ENCODE assay signal across 8 cellular contexts in the genomic region with DNA sequence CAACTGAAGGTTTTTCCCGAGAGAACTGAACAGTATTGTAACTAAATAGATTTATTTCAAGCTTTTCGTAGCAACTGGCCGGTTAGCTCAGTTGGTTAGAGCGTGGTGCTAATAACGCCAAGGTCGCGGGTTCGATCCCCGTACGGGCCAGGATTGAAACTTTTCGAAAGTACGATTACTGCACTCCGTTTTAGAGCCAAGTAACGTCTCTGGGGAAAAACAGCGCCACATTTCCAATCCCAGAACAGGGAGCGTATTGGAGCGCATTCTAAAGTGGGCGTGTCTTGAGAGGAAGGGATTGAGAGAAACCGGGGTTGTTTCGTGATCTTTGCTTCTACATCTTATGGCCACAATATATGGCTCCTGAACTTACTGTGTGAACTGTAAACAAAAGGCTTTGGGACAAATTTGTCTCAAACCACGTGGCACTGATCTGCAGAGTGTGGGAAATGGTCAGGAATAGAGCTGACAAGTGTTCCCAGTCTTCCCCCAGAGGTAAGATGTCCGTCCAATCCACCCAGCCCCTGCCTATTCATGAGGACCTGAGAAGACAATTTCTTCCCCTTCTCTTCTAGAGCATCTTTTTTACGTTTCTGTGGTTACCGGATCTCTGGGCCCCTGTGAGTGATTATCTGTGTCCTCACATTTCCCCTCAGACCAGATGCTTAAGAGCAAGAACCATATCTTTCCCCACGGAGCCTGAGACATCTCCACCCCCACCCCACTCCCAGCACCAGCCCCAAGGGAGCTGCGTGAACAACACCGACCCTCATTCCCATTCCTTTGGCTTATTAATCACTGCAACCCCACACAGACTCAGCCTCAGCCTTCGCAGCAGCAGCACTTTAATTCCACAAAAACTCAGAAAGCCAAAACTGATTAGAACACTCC. TPM values are rescaled to one million over a fixed set of nuclear protein-coding genes. Genes with fewer than 3 reads are reported as not detected.
DNase-seq lines count a peak whose midpoint lies in the region; ATAC-seq and TF ChIP-seq lines count a peak whose summit lies in the region.

No MANE protein-coding gene starts in this region.

- no peak overlapping the region for H3K27ac Mint-ChIP-seq in activated T-helper 1 cell treated with anti-CD3 and anti-CD28 coated beads, Interleukin-12 subunit alpha, Interleukin-12 subunit beta, Interleukin-2, Interleukin-4 antibody, amounts not matched to agents 30 ng/mL and 10 ng/mL and 1 ng/mL, durations not matched to agents 14 hours and 24 hours and 36 hours
- H3K27ac Mint-ChIP-seq in naive thymus-derived CD4-positive, alpha-beta T cell = no peak overlapping the region

- peak overlapping the region; percentile 95 for H3K4me2 ChIP-seq in BLaER1

- CTCF ChIA-PET in naive thymus-derived CD4-positive, alpha-beta T cell (lab: Charles Lee) = interaction anchor here (0.5 to 6.8 kb wide), 19 partner anchors 10 to 198 kb away, joined by 3 to 33 read pairs (median 3); a partner anchor contains a TSS

- peak; percentile 25; the same call in 1 of the 2 replicates for TF ChIP-seq CTCF in LNCaP clone FGC (IDR thresholded peaks at IDR 0.05; ENCODE audit: control insufficient read depth, extremely low read depth, insufficient read depth)
- no peak for TF ChIP-seq CTCF in fibroblast of pulmonary artery (IDR thresholded peaks at IDR 0.05; ENCODE audit: low read length, missing control alignments)

- no peaks in the 10 kb centered on the region for H3K27me3 Mint-ChIP-seq in activated T-helper 1 cell treated with anti-CD3 and anti-CD28 coated beads, Interleukin-12 subunit alpha, Interleukin-12 subunit beta, Interleukin-2, Interleukin-4 antibody, amounts not matched to agents 30 ng/mL and 10 ng/mL and 1 ng/mL, durations not matched to agents 14 hours and 24 hours and 36 hours (ENCODE audit: insufficient read depth)
- peaks cover 0 to 7% (median 0%) of the 10 kb centered on the region in 5 donors for H3K27me3 Mint-ChIP-seq in naive thymus-derived CD4-positive, alpha-beta T cell

- H3K4me3 ChIP-seq in BLaER1 (peak overlapping the region; percentile 86), LNCaP clone FGC (ENCODE audit: low read depth, low read length) (peak overlapping the region; percentile 92), fibroblast of pulmonary artery (replicated peaks; ENCODE audit: low read depth, low read length) (peak overlapping the region; percentile 91)
- H3K4me3 ChIP-seq in naive thymus-derived CD4-positive, alpha-beta T cell (ENCODE audit: low read length) = peak overlapping the region; percentile 91

- H3K9me3 ChIP-seq in BLaER1 = no peaks in the 10 kb centered on the region
- no peaks in the 10 kb centered on the region for H3K9me3 ChIP-seq in naive thymus-derived CD4-positive, alpha-beta T cell (ENCODE audit: control insufficient read depth in 2 of 3, low read length in 3 of 3)

- no peaks in the 10 kb centered on the region for H3K9me3 Mint-ChIP-seq in activated T-helper 1 cell treated with anti-CD3 and anti-CD28 coated beads, Interleukin-12 subunit alpha, Interleukin-12 subunit beta, Interleukin-2, Interleukin-4 antibody, amounts not matched to agents 30 ng/mL and 10 ng/mL and 1 ng/mL, durations not matched to agents 14 hours and 24 hours and 36 hours
- peaks cover 0 to 4% (median 0%) of the 10 kb centered on the region in 11 donors for H3K9me3 Mint-ChIP-seq in naive thymus-derived CD4-positive, alpha-beta T cell

- peak overlapping the region; percentile 90 for H3K27ac ChIP-seq in BLaER1
- H3K27ac ChIP-seq in naive thymus-derived CD4-positive, alpha-beta T cell (ENCODE audit: low read depth, low read length) = peak overlapping the region; percentile 87

- POLR2A ChIA-PET in naive thymus-derived CD4-positive, alpha-beta T cell (lab: Charles Lee) = interaction anchor here (0.6 to 25.9 kb wide), 24 partner anchors 12 to 182 kb away, joined by 3 to 820 read pairs (median 11); a partner anchor contains a TSS

- H3K4me1 ChIP-seq in BLaER1 = peaks cover 43% of the 10 kb centered on the region
- H3K4me1 ChIP-seq in naive thymus-derived CD4-positive, alpha-beta T cell (ENCODE audit: control insufficient read depth in 2 of 2, insufficient read depth in 2 of 2, low read length in 2 of 2) = peaks cover 33 to 36% of the 10 kb centered on the region in 2 donors

- no peaks in the 10 kb centered on the region for H3K36me3 Mint-ChIP-seq in activated T-helper 1 cell treated with anti-CD3 and anti-CD28 coated beads, Interleukin-12 subunit alpha, Interleukin-12 subunit beta, Interleukin-2, Interleukin-4 antibody, amounts not matched to agents 30 ng/mL and 10 ng/mL and 1 ng/mL, durations not matched to agents 14 hours and 24 hours and 36 hours (ENCODE audit: low read depth)
- H3K36me3 Mint-ChIP-seq in naive thymus-derived CD4-positive, alpha-beta T cell = no peaks in the 10 kb centered on the region

- peak; percentile 99 for DNase-seq in LNCaP clone FGC (ENCODE audit: low read depth)
- peak; percentile 98 for DNase-seq in RPMI7951 (ENCODE audit: low read depth)
- DNase-seq in activated T-helper 1 cell treated with anti-CD3 and anti-CD28 coated beads, Interleukin-12 subunit alpha, Interleukin-12 subunit beta, Interleukin-2, Interleukin-4 antibody, amounts not matched to agents 30 ng/mL and 10 ng/mL and 1 ng/mL, durations not matched to agents 14 hours and 24 hours and 36 hours (ENCODE audit: low spot score) = peak; percentile 89
- DNase-seq in fibroblast of pulmonary artery (ENCODE audit: low read depth) = peak; percentile 100
- DNase-seq in naive thymus-derived CD4-positive, alpha-beta T cell = peak; percentile 68 to 92 (median 91)
- peak; percentile 75 to 86 for DNase-seq in stimulated activated CD8-positive, alpha-beta memory T cell treated with anti-CD3 and anti-CD28 coated beads, Interleukin-7, amount 100 ng/mL, for 48 hours (ENCODE audit: extremely low read depth in 1 of 2, low read depth in 1 of 2)

- H3K9ac ChIP-seq in BLaER1 = peak overlapping the region; percentile 92

- intact Hi-C loops in activated T-helper 1 cell treated with anti-CD3 and anti-CD28 coated beads, Interleukin-12 subunit alpha, Interleukin-12 subunit beta, Interleukin-2, Interleukin-4 antibody, amounts not matched to agents 30 ng/mL and 10 ng/mL and 1 ng/mL, durations not matched to agents 14 hours and 24 hours and 36 hours (cut with micrococcal nuclease) = loop anchor here (1.0 to 2.0 kb wide), 9 partner anchors 13 to 344 kb away; a partner anchor contains a TSS
- intact Hi-C loops in naive thymus-derived CD4-positive, alpha-beta T cell (cut with micrococcal nuclease) = loop anchor here (1.0 to 2.0 kb wide), 11 partner anchors 13 to 248 kb away; a partner anchor contains a TSS

- H3K27me3 ChIP-seq in BLaER1 = no peaks in the 10 kb centered on the region
- H3K27me3 ChIP-seq in naive thymus-derived CD4-positive, alpha-beta T cell (ENCODE audit: control insufficient read depth in 2 of 2, insufficient read depth in 2 of 2, low read length in 2 of 2) = no peaks in the 10 kb centered on the region

- H3K4me1 Mint-ChIP-seq in activated T-helper 1 cell treated with anti-CD3 and anti-CD28 coated beads, Interleukin-12 subunit alpha, Interleukin-12 subunit beta, Interleukin-2, Interleukin-4 antibody, amounts not matched to agents 30 ng/mL and 10 ng/mL and 1 ng/mL, durations not matched to agents 14 hours and 24 hours and 36 hours (ENCODE audit: low read depth) = peaks cover 19% of the 10 kb centered on the region
- H3K4me1 Mint-ChIP-seq in naive thymus-derived CD4-positive, alpha-beta T cell = peaks cover 13 to 24% (median 18%) of the 10 kb centered on the region in 7 donors

- no peak overlapping the region for H3K4me3 Mint-ChIP-seq in activated T-helper 1 cell treated with anti-CD3 and anti-CD28 coated beads, Interleukin-12 subunit alpha, Interleukin-12 subunit beta, Interleukin-2, Interleukin-4 antibody, amounts not matched to agents 30 ng/mL and 10 ng/mL and 1 ng/mL, durations not matched to agents 14 hours and 24 hours and 36 hours
- no peak overlapping the region for H3K4me3 Mint-ChIP-seq in naive thymus-derived CD4-positive, alpha-beta T cell

- peak; percentile 21 for ATAC-seq in GM21360 (IDR thresholded peaks at IDR 0.05; ENCODE audit: unreplicated experiment)
- peak; percentile 24 for ATAC-seq in naive thymus-derived CD4-positive, alpha-beta T cell

- H3K36me3 ChIP-seq in BLaER1 = no peaks in the 10 kb centered on the region
- H3K36me3 ChIP-seq in naive thymus-derived CD4-positive, alpha-beta T cell (ENCODE audit: control insufficient read depth in 2 of 3, insufficient read depth in 3 of 3, low read length in 3 of 3) = peaks cover 0 to 11% (median 0%) of the 10 kb centered on the region in 3 experiments

- H4K20me1 ChIP-seq in BLaER1 = peaks cover 20% of the 10 kb centered on the region

RNA-seq across cellular contexts. Expression of a gene that starts 2.2 kb away (rescaled TPM):
- total RNA-seq in RPMI7951 (2014; rRNA removed; shearing (Covaris generic)) = 3.0 and 5.9 TPM in 2 replicates
- total RNA-seq in activated T-helper 1 cell treated with anti-CD3 and anti-CD28 coated beads, Interleukin-12 subunit alpha, Interleukin-12 subunit beta, Interleukin-2, Interleukin-4 antibody, amounts not matched to agents 30 ng/mL and 10 ng/mL and 1 ng/mL, durations not matched to agents 14 hours and 24 hours and 36 hours = 6.3 and 6.7 TPM in 2 replicates
- total RNA-seq in naive thymus-derived CD4-positive, alpha-beta T cell = 10 to 100 TPM in 3 of 5 experiments, 1 to 10 TPM in 2; 5.4 to 16.1 (median 13.4) TPM
- 10 to 100 TPM; 16.7 to 23.7 TPM for polyA plus RNA-seq in naive thymus-derived CD4-positive, alpha-beta T cell

RNA-seq across cellular contexts. Expression of a gene that starts 11.6 kb away (rescaled TPM):
- 53.3 and 64.7 TPM in 2 replicates for total RNA-seq in RPMI7951 (2014; rRNA removed; shearing (Covaris generic))
- 19.3 and 20.8 TPM in 2 replicates for total RNA-seq in activated T-helper 1 cell treated with anti-CD3 and anti-CD28 coated beads, Interleukin-12 subunit alpha, Interleukin-12 subunit beta, Interleukin-2, Interleukin-4 antibody, amounts not matched to agents 30 ng/mL and 10 ng/mL and 1 ng/mL, durations not matched to agents 14 hours and 24 hours and 36 hours
- 10 to 100 TPM; 23.1 to 49.7 (median 26.5) TPM for total RNA-seq in naive thymus-derived CD4-positive, alpha-beta T cell
- polyA plus RNA-seq in naive thymus-derived CD4-positive, alpha-beta T cell = 10 to 100 TPM; 40.4 to 45.9 TPM

RNA-seq across cellular contexts. Expression of a gene that starts 22.6 kb away (rescaled TPM):
- total RNA-seq in RPMI7951 (2014; rRNA removed; shearing (Covaris generic)) = 94.7 and 97.8 TPM in 2 replicates
- 82.2 and 88.7 TPM in 2 replicates for total RNA-seq in activated T-helper 1 cell treated with anti-CD3 and anti-CD28 coated beads, Interleukin-12 subunit alpha, Interleukin-12 subunit beta, Interleukin-2, Interleukin-4 antibody, amounts not matched to agents 30 ng/mL and 10 ng/mL and 1 ng/mL, durations not matched to agents 14 hours and 24 hours and 36 hours
- total RNA-seq in naive thymus-derived CD4-positive, alpha-beta T cell = 10 to 100 TPM in 1 of 5 experiments, 1 to 10 TPM in 4; 1.1 to 97.7 (median 1.3) TPM
- not detected for polyA plus RNA-seq in naive thymus-derived CD4-positive, alpha-beta T cell

RNA-seq across cellular contexts. Expression of a gene that starts 25.0 kb away (rescaled TPM):
- total RNA-seq in RPMI7951 (2014; rRNA removed; shearing (Covaris generic)) = 2.0 and 2.1 TPM in 2 replicates
- 54.7 and 55.9 TPM in 2 replicates for total RNA-seq in activated T-helper 1 cell treated with anti-CD3 and anti-CD28 coated beads, Interleukin-12 subunit alpha, Interleukin-12 subunit beta, Interleukin-2, Interleukin-4 antibody, amounts not matched to agents 30 ng/mL and 10 ng/mL and 1 ng/mL, durations not matched to agents 14 hours and 24 hours and 36 hours
- 100 to 1,000 TPM in 4 of 5 experiments, 10 to 100 TPM in 1; 87.1 to 256 (median 210) TPM for total RNA-seq in naive thymus-derived CD4-positive, alpha-beta T cell
- 10 to 100 TPM; 75.0 to 75.1 TPM for polyA plus RNA-seq in naive thymus-derived CD4-positive, alpha-beta T cell

RNA-seq across cellular contexts. Expression of a gene that starts 35.6 kb away (rescaled TPM):
- total RNA-seq in RPMI7951 (2014; rRNA removed; shearing (Covaris generic)) = 3.0 and 8.2 TPM in 2 replicates
- 36.9 and 37.4 TPM in 2 replicates for total RNA-seq in activated T-helper 1 cell treated with anti-CD3 and anti-CD28 coated beads, Interleukin-12 subunit alpha, Interleukin-12 subunit beta, Interleukin-2, Interleukin-4 antibody, amounts not matched to agents 30 ng/mL and 10 ng/mL and 1 ng/mL, durations not matched to agents 14 hours and 24 hours and 36 hours
- total RNA-seq in naive thymus-derived CD4-positive, alpha-beta T cell = 1,000 to 10,000 TPM in 2 of 5 experiments, 10 to 100 TPM in 3; 40.1 to 1,786 (median 95.0) TPM
- 10 to 100 TPM in 1 of 2 donors, 1 to 10 TPM in 1; 7.9 to 12.1 TPM for polyA plus RNA-seq in naive thymus-derived CD4-positive, alpha-beta T cell

Comparison
In these comparisons a context has a peak if more than half of its experiments do, and no peak if none do; other contexts are left out.
1. Peak in every context shown above with its lines: DNase-seq, ATAC-seq, H3K4me3 ChIP-seq and H3K27ac ChIP-seq.